ENCODE assay signal across 9 cellular contexts in the genomic region with DNA sequence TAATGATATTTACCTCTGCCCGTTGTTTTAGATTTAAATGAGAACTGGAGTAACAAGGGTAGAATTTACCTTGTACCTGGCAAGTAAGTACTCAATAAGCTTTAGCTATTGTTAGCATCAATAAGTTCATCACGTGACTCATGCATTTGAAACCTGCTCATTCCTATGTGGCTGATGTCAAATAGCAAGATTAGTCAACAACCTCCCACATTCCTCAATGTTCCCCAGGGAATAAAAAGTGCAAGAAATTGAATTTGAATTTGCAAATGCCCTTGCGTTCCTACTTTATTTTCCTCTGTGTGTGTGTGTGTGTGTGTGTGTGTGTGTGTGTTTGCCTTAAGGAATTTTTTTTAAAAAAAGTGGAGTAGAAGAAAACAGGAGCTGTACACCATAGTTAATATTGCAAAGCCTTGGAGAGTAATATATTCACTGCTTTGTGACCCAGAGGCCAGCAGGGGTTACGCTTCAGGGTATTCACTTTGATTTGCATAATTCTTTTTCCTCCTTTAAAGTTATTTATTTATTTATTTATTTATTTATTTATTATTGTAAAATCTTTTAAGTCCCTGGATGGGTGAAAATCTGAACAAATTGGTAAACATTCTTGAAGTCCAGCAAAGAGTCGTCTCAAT. TPM values are rescaled to one million over a fixed set of nuclear protein-coding genes. Genes with fewer than 3 reads are reported as not detected.
DNase-seq lines count a peak whose midpoint lies in the region; ATAC-seq and TF ChIP-seq lines count a peak whose summit lies in the region.
"Had no signal": no experiment of that assay in that cellular context is flagged by ENCODE, and none has a peak within 500 bp of the region (broad histone marks: within the 10 kb centered on the region; RNA-seq: fewer than 3 reads in every experiment).

No MANE protein-coding gene starts in this region.

- no peak overlapping the region for H3K9ac ChIP-seq in PC-3 (ENCODE audit: low read length)

- no peak overlapping the region for H3K4me3 ChIP-seq in PC-3 (ENCODE audit: low read length)

- H3K9me2 ChIP-seq in PC-3 (replicated peaks; ENCODE audit: low read length), result no peaks in the 10 kb centered on the region

- DNase-seq in EH (ENCODE audit: low read depth) (peak; percentile 77), PC-3 (peak; percentile 61), endothelial cell (ENCODE audit: low spot score) (no peak), osteocyte (ENCODE audit: extremely low spot score, unreplicated experiment) (no peak), RPMI8226 (no peak)
- DNase-seq in stimulated activated naive CD8-positive, alpha-beta T cell treated with anti-CD3 and anti-CD28 coated beads, Interleukin-15, Interleukin-2, amounts not matched to agents 100 U/mL and 50 U/mL, for 24 hours, result no peak
- DNase-seq: activated CD4-positive, alpha-beta T cell treated with anti-CD3 and anti-CD28 coated beads, Interleukin-2, amount 50 U/mL, for 4 hours had no signal

- ATAC-seq in PC-3 (no peak; the same call in 1 of the 2 replicates), HG03432 (IDR thresholded peaks at IDR 0.05; ENCODE audit: unreplicated experiment) (no peak), GM21381 (IDR thresholded peaks at IDR 0.05; ENCODE audit: unreplicated experiment) (no peak)
- ATAC-seq in stimulated activated naive CD8-positive, alpha-beta T cell treated with anti-CD3 and anti-CD28 coated beads, Interleukin-15, Interleukin-2, amounts not matched to agents 100 U/mL and 50 U/mL, for 24 hours, result no peak

- H3K27ac Mint-ChIP-seq in endothelial cell (ENCODE audit: unreplicated experiment) (peak overlapping the region; percentile 90), osteocyte (ENCODE audit: unreplicated experiment) (peak overlapping the region; percentile 97)

- CTCF ChIA-PET in PC-3 (lab: Charles Lee), result no interaction called here

- BruUV-seq in PC-3 (replicated peaks; lab: Mats Ljungman, UMichigan), result no TSS peak

- no peaks in the 10 kb centered on the region for H3K27me3 Mint-ChIP-seq in endothelial cell (ENCODE audit: unreplicated experiment)
- H3K27me3 Mint-ChIP-seq in osteocyte (ENCODE audit: unreplicated experiment), result no peaks in the 10 kb centered on the region

- H3K36me3 Mint-ChIP-seq in endothelial cell (ENCODE audit: low read depth, unreplicated experiment), result no peaks in the 10 kb centered on the region
- no peaks in the 10 kb centered on the region for H3K36me3 Mint-ChIP-seq in osteocyte (ENCODE audit: unreplicated experiment)

- H3K27me3 ChIP-seq in PC-3 (ENCODE audit: low read length), result no peaks in the 10 kb centered on the region

- H3K4me3 Mint-ChIP-seq in endothelial cell (ENCODE audit: unreplicated experiment) (no peak overlapping the region), osteocyte (ENCODE audit: unreplicated experiment) (peak overlapping the region; percentile 66)

- no peak for TF ChIP-seq CTCF in PC-3 (conservative IDR thresholded peaks at IDR 0.05; ENCODE audit: low read depth, low read length)
- TF ChIP-seq CTCF in endothelial cell (IDR thresholded peaks at IDR 0.05; ENCODE audit: unreplicated experiment), result no peak
- no peak for TF ChIP-seq CTCF in osteocyte (IDR thresholded peaks at IDR 0.05)

- H2AFZ ChIP-seq in PC-3 (ENCODE audit: low read length), result no peak overlapping the region

- H3F3A ChIP-seq in PC-3 (ENCODE audit: low read length, unreplicated experiment), result no peaks in the 10 kb centered on the region

- H3K9me3 Mint-ChIP-seq in endothelial cell (ENCODE audit: unreplicated experiment) (no peaks in the 10 kb centered on the region), osteocyte (ENCODE audit: unreplicated experiment) (no peaks in the 10 kb centered on the region)

- peaks cover 21% of the 10 kb centered on the region for H3K4me1 Mint-ChIP-seq in endothelial cell (ENCODE audit: unreplicated experiment)
- peaks cover 43% of the 10 kb centered on the region for H3K4me1 Mint-ChIP-seq in osteocyte (ENCODE audit: unreplicated experiment)

- POLR2A ChIA-PET in PC-3 (lab: Charles Lee; ENCODE audit: unreplicated experiment), result interaction anchor here (0.6 kb wide), 2 partner anchors 37 to 57 kb away, joined by 5 to 6 read pairs; no protein-coding TSS in a partner anchor

- H3K27ac ChIP-seq in PC-3 (ENCODE audit: low read length), result no peak overlapping the region

- 0 out of 2 replicates have a peak, but pooled peaks cover 7% of the 10 kb centered on the region for H3K4me1 ChIP-seq in PC-3 (ENCODE audit: insufficient read depth, low read length)

- no peaks in the 10 kb centered on the region for H3K79me2 ChIP-seq in PC-3 (ENCODE audit: low read length)

- no peaks in the 10 kb centered on the region for H4K20me1 ChIP-seq in PC-3 (ENCODE audit: low read length)

- intact Hi-C loops in PC-3 (cut with micrococcal nuclease), result no loop called here

- H3K36me3 ChIP-seq in PC-3 (ENCODE audit: low read depth, low read length), result no peaks in the 10 kb centered on the region

- H3K9me3 ChIP-seq in PC-3 (ENCODE audit: low read length), result no peaks in the 10 kb centered on the region

- H3K4me2 ChIP-seq in PC-3 (ENCODE audit: low read length), result no peak overlapping the region

RNA-seq across cellular contexts. Expression of gene DNAH7, which starts 43.9 kb away (rescaled TPM):
- total RNA-seq in PC-3 (2014; rRNA removed), result 1.9 and 3.1 TPM in 2 replicates
- 2.6 TPM for total RNA-seq in endothelial cell (ENCODE audit: unreplicated experiment)
- total RNA-seq in osteocyte, result 0.43 and 1.0 TPM in 2 replicates

RNA-seq across cellular contexts. Expression of gene STK17B, which starts 58.9 kb away (rescaled TPM):
- total RNA-seq in PC-3 (2014; rRNA removed), result 21.3 and 22.1 TPM in 2 replicates
- 7.9 TPM for total RNA-seq in endothelial cell (ENCODE audit: unreplicated experiment)
- total RNA-seq in osteocyte, result 77.5 and 89.3 TPM in 2 replicates

Comparison
In these comparisons a context has a peak if more than half of its experiments do, and no peak if none do; other contexts are left out.
1. DNase-seq: peak in EH (single experiment) and PC-3 (single experiment); none in endothelial cell (single experiment), osteocyte (single experiment), stimulated activated naive CD8-positive, alpha-beta T cell treated with anti-CD3 and anti-CD28 coated beads, Interleukin-15, Interleukin-2, amounts not matched to agents 100 U/mL and 50 U/mL, for 24 hours (single experiment) and RPMI8226 (single experiment).